In the genomic region with DNA sequence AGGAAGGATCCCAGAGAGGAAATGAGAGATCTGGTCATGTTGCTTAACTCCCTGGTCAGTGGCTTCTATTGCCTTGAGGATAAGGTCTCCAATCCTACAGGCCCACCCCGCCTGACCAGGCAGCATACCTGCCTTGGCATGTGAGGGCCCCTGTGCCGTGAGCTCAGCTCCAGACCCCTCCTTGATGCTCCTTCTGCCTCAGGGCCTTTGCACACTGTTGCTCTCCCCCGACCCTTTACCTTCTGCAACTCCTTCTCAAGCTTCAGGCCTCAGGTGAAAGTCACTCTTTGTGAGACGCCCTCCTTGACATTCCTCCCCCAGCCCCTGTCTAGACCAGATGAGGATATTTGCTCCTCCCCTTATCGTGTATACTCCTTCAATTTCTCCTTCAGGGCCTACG, we compare ENCODE assay signal across 20 cellular contexts.
"Had no signal": no experiment of that assay in that cellular context is flagged by ENCODE, and none has a peak within 500 bp of the region (broad histone marks: within the 10 kb centered on the region; RNA-seq: fewer than 3 reads in every experiment).

No MANE protein-coding gene starts in this region.

- H3K4me1 ChIP-seq: gastrocnemius medialis, left lung, lower lobe of right lung had no signal

- H3K9me3 ChIP-seq: esophagus squamous epithelium, gastrocnemius medialis, heart right ventricle, left lung, lower lobe of right lung, mucosa of descending colon had no signal

- DNase-seq: effector CD8-positive, alpha-beta T cell; effector memory CD8-positive, alpha-beta T cell; endodermal cell; erythroblast; esophagus squamous epithelium; foreskin fibroblast; foreskin melanocyte; gastrocnemius medialis; glutamatergic neuron; heart right ventricle; hippocampal formation; left cardiac atrium; left lung; left ventricle myocardium superior; lower lobe of right lung; mesendoderm; mucosa of descending colon; naive B cell had no signal

- H3K36me3 ChIP-seq: esophagus squamous epithelium, gastrocnemius medialis, heart right ventricle, left lung, lower lobe of right lung had no signal

- H3K27me3 ChIP-seq: esophagus squamous epithelium, gastrocnemius medialis, heart right ventricle, left lung had no signal

- H3K4me3 ChIP-seq: coronary artery, esophagus squamous epithelium, gastrocnemius medialis, heart right ventricle, left lung, lower lobe of right lung, mucosa of descending colon had no signal

- H3K27ac ChIP-seq: coronary artery, epithelial cell of prostate, esophagus squamous epithelium, gastrocnemius medialis, heart right ventricle, left lung, lower lobe of right lung had no signal
